In the genomic region with DNA sequence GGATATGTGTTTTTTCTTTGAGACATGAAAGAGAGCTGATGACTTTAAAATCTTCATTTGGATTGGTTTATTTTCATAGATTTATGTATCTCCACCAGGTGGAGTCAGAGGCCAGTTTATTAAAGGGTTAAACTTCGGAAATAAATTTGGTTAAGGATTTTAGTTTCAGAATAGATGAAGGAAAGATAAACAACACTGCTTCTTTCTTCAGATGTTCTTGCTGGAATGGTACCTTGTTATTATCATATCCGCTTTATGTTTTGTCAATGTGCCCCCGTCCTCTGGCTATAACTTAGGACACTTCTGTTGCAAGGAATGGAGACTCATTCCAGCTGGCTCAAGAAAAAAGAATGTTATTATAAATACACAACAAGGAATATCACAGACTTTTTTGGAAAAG, we compare ENCODE assay signal across 1 cellular context.
TF ChIP-seq lines count a peak whose summit lies in the region.

No MANE protein-coding gene starts in this region.

TF ChIP-seq in GM23338, 12 proteins besides CTCF, POLR2A, EP300 and RAD21 (continued from another document):
- TF ChIP-seq, protein P1, sequence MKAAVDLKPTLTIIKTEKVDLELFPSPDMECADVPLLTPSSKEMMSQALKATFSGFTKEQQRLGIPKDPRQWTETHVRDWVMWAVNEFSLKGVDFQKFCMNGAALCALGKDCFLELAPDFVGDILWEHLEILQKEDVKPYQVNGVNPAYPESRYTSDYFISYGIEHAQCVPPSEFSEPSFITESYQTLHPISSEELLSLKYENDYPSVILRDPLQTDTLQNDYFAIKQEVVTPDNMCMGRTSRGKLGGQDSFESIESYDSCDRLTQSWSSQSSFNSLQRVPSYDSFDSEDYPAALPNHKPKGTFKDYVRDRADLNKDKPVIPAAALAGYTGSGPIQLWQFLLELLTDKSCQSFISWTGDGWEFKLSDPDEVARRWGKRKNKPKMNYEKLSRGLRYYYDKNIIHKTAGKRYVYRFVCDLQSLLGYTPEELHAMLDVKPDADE (IDR thresholded peaks at IDR 0.05) = no peak
- TF ChIP-seq, protein P2, sequence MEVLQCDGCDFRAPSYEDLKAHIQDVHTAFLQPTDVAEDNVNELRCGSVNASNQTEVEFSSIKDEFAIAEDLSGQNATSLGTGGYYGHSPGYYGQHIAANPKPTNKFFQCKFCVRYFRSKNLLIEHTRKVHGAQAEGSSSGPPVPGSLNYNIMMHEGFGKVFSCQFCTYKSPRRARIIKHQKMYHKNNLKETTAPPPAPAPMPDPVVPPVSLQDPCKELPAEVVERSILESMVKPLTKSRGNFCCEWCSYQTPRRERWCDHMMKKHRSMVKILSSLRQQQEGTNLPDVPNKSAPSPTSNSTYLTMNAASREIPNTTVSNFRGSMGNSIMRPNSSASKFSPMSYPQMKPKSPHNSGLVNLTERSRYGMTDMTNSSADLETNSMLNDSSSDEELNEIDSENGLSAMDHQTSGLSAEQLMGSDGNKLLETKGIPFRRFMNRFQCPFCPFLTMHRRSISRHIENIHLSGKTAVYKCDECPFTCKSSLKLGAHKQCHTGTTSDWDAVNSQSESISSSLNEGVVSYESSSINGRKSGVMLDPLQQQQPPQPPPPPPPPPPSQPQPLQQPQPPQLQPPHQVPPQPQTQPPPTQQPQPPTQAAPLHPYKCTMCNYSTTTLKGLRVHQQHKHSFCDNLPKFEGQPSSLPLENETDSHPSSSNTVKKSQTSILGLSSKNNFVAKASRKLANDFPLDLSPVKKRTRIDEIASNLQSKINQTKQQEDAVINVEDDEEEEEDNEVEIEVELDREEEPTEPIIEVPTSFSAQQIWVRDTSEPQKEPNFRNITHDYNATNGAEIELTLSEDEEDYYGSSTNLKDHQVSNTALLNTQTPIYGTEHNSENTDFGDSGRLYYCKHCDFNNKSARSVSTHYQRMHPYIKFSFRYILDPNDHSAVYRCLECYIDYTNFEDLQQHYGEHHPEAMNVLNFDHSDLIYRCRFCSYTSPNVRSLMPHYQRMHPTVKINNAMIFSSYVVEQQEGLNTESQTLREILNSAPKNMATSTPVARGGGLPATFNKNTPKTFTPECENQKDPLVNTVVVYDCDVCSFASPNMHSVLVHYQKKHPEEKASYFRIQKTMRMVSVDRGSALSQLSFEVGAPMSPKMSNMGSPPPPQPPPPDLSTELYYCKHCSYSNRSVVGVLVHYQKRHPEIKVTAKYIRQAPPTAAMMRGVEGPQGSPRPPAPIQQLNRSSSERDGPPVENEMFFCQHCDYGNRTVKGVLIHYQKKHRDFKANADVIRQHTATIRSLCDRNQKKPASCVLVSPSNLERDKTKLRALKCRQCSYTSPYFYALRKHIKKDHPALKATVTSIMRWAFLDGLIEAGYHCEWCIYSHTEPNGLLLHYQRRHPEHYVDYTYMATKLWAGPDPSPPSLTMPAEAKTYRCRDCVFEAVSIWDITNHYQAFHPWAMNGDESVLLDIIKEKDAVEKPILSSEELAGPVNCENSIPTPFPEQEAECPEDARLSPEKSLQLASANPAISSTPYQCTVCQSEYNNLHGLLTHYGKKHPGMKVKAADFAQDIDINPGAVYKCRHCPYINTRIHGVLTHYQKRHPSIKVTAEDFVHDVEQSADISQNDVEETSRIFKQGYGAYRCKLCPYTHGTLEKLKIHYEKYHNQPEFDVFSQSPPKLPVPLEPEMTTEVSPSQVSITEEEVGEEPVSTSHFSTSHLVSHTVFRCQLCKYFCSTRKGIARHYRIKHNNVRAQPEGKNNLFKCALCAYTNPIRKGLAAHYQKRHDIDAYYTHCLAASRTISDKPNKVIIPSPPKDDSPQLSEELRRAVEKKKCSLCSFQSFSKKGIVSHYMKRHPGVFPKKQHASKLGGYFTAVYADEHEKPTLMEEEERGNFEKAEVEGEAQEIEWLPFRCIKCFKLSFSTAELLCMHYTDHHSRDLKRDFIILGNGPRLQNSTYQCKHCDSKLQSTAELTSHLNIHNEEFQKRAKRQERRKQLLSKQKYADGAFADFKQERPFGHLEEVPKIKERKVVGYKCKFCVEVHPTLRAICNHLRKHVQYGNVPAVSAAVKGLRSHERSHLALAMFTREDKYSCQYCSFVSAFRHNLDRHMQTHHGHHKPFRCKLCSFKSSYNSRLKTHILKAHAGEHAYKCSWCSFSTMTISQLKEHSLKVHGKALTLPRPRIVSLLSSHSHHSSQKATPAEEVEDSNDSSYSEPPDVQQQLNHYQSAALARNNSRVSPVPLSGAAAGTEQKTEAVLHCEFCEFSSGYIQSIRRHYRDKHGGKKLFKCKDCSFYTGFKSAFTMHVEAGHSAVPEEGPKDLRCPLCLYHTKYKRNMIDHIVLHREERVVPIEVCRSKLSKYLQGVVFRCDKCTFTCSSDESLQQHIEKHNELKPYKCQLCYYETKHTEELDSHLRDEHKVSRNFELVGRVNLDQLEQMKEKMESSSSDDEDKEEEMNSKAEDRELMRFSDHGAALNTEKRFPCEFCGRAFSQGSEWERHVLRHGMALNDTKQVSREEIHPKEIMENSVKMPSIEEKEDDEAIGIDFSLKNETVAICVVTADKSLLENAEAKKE (CRISPR knock-in tag; IDR thresholded peaks at IDR 0.05) = no peak
- TF ChIP-seq EZH2 (IDR thresholded peaks at IDR 0.05; ENCODE audit: low read depth, unreplicated experiment) (no peak), POLR2AphosphoS5 (IDR thresholded peaks at IDR 0.05; ENCODE audit: low read depth) (no peak), ZNF331 (CRISPR knock-in tag; IDR thresholded peaks at IDR 0.05; ENCODE audit: low read depth) (no peak), JUNB (IDR thresholded peaks at IDR 0.05; ENCODE audit: unreplicated experiment) (no peak), ZNF114 (CRISPR knock-in tag; IDR thresholded peaks at IDR 0.05) (no peak)
